In genomic region chr12:31362759-31363415, GRCh38 we compare ENCODE assay signal across 8 cellular contexts.
DNase-seq lines count a peak whose midpoint lies in the region; ATAC-seq and TF ChIP-seq lines count a peak whose summit lies in the region.

No MANE protein-coding gene starts in this region.

- DNase-seq in NAMALWA (ENCODE audit: low spot score) (peak; percentile 77), iPS-NIHi7 (ENCODE audit: extremely low spot score) (peak; percentile 54), tibial artery (no peak)
- DNase-seq in effector CD4-positive, alpha-beta T cell: no peak

- H2AFZ ChIP-seq in ACC112 (ENCODE audit: low read length, unreplicated experiment): peak overlapping the region; percentile 3

- no peaks in the 10 kb centered on the region for H3K4me1 ChIP-seq in ACC112 (ENCODE audit: control insufficient read depth, insufficient read depth, low read length, unreplicated experiment)
- peaks cover 0 to 9% (median 0%) of the 10 kb centered on the region in 4 donors for H3K4me1 ChIP-seq in tibial artery

- peak overlapping the region; percentile 39; the same call in 1 of the 2 replicates for H3K4me3 ChIP-seq in ACC112 (ENCODE audit: low read depth, low read length)
- no peak overlapping the region for H3K4me3 ChIP-seq in tibial artery

- no peak overlapping the region for H3K27ac ChIP-seq in ACC112 (ENCODE audit: low read depth, low read length)
- peak overlapping the region; percentile 14; the same call in 1 of the 2 replicates for H3K27ac ChIP-seq in VCaP
- no peak overlapping the region for H3K27ac ChIP-seq in tibial artery

- H3K9me3 ChIP-seq in tibial artery: no peaks in the 10 kb centered on the region

- no peaks in the 10 kb centered on the region for H3K36me3 ChIP-seq in ACC112 (ENCODE audit: insufficient read depth, low read length)
- H3K36me3 ChIP-seq in tibial artery: no peaks in the 10 kb centered on the region

- no peaks in the 10 kb centered on the region for H3K79me2 ChIP-seq in ACC112 (ENCODE audit: control insufficient read depth, insufficient read depth, low read length, unreplicated experiment)

- TF ChIP-seq CTCF in VCaP (conservative IDR thresholded peaks at IDR 0.05) (no peak), tibial artery (IDR thresholded peaks at IDR 0.05) (no peak)

- H3K27me3 ChIP-seq in ACC112 (ENCODE audit: insufficient read depth, low read length): no peaks in the 10 kb centered on the region
- no peaks in the 10 kb centered on the region for H3K27me3 ChIP-seq in tibial artery

- intact Hi-C loops in tibial artery (cut with DNase I; ENCODE audit: low total_unique reads): no loop called here

- peak; percentile 78 for ATAC-seq in GM18498 (IDR thresholded peaks at IDR 0.05; ENCODE audit: unreplicated experiment)
- ATAC-seq in HG02678 (IDR thresholded peaks at IDR 0.05; ENCODE audit: unreplicated experiment): peak; percentile 80

Comparison
In these comparisons a context has a peak if more than half of its experiments do, and no peak if none do; other contexts are left out.
1. DNase-seq: peak in NAMALWA (single experiment) and iPS-NIHi7 (single experiment); none in effector CD4-positive, alpha-beta T cell (single experiment) and tibial artery (0 of 2).